Comparison of ENCODE assay signal across 6 cellular contexts in genomic region chr3:70975981-70976380, GRCh38.
DNase-seq lines count a peak whose midpoint lies in the region; ATAC-seq and TF ChIP-seq lines count a peak whose summit lies in the region.
"Not testable (repeated sequence)": the region's sequence is repeated elsewhere in the genome, so short reads cannot be mapped to it uniquely, and the experiment has no call there.

No MANE protein-coding gene starts in this region.

- H3K4me1 Mint-ChIP-seq in WTC11, result peaks cover 22% of the 10 kb centered on the region
- H3K4me1 Mint-ChIP-seq in activated CD8-positive, alpha-beta T cell treated with anti-CD3 and anti-CD28 coated beads for 36 hours (ENCODE audit: low read depth), result peaks cover 42% of the 10 kb centered on the region
- H3K4me1 Mint-ChIP-seq in naive thymus-derived CD4-positive, alpha-beta T cell, result peaks cover 7 to 29% (median 25%) of the 10 kb centered on the region in 7 donors

- H3K4me1 ChIP-seq in ascending aorta, result peaks cover 0 to 20% of the 10 kb centered on the region in 2 donors
- peaks cover 12 to 72% (median 57%) of the 10 kb centered on the region in 4 donors for H3K4me1 ChIP-seq in esophagus muscularis mucosa
- H3K4me1 ChIP-seq in naive thymus-derived CD4-positive, alpha-beta T cell (ENCODE audit: control insufficient read depth in 2 of 2, insufficient read depth in 2 of 2, low read length in 2 of 2); skeletal muscle tissue (ENCODE audit: control insufficient read depth in 3 of 3, insufficient read depth in 3 of 3, low read length in 3 of 3): not testable (repeated sequence)

- ATAC-seq in WTC11; activated CD8-positive, alpha-beta T cell treated with anti-CD3 and anti-CD28 coated beads for 36 hours; naive thymus-derived CD4-positive, alpha-beta T cell: not testable (repeated sequence)

- H3K9me3 Mint-ChIP-seq in WTC11; activated CD8-positive, alpha-beta T cell treated with anti-CD3 and anti-CD28 coated beads for 36 hours; naive thymus-derived CD4-positive, alpha-beta T cell: not testable (repeated sequence)

- CTCF ChIA-PET in WTC11 (lab: Charles Lee); activated CD8-positive, alpha-beta T cell treated with anti-CD3 and anti-CD28 coated beads for 36 hours (lab: Charles Lee): not testable (repeated sequence)
- CTCF ChIA-PET in naive thymus-derived CD4-positive, alpha-beta T cell (lab: Charles Lee), result interaction anchor here (0.9 kb wide), 1 partner anchor 18 kb away, joined by 4 read pairs; no protein-coding TSS in a partner anchor

- H3K27ac ChIP-seq in ascending aorta, result peak overlapping the region; percentile 19 to 21
- peak overlapping the region in 3 of 4 donors; percentile 32 to 63 (median 52) for H3K27ac ChIP-seq in esophagus muscularis mucosa (replicated peaks in 1 of 4)
- H3K27ac ChIP-seq in naive thymus-derived CD4-positive, alpha-beta T cell (ENCODE audit: low read depth, low read length), result not testable (repeated sequence)
- peak overlapping the region; percentile 32 for H3K27ac ChIP-seq in skeletal muscle tissue (ENCODE audit: low read depth, low read length)

- H3K36me3 ChIP-seq in ascending aorta (peaks cover 37 to 66% of the 10 kb centered on the region in 2 donors), esophagus muscularis mucosa (peaks cover 29 to 77% (median 59%) of the 10 kb centered on the region in 4 donors), skeletal muscle tissue (ENCODE audit: control insufficient read depth in 3 of 3, insufficient read depth in 3 of 3, low read length in 3 of 3) (peaks cover 18 to 40% (median 38%) of the 10 kb centered on the region in 3 donors)
- H3K36me3 ChIP-seq in naive thymus-derived CD4-positive, alpha-beta T cell (ENCODE audit: control insufficient read depth in 2 of 3, insufficient read depth in 3 of 3, low read length in 3 of 3), result peaks cover 19 to 78% (median 45%) of the 10 kb centered on the region in 3 experiments

- TF ChIP-seq CTCF in WTC11 (IDR thresholded peaks at IDR 0.05); activated CD8-positive, alpha-beta T cell treated with anti-CD3 and anti-CD28 coated beads for 36 hours (IDR thresholded peaks at IDR 0.05); ascending aorta (IDR thresholded peaks at IDR 0.05); esophagus muscularis mucosa (IDR thresholded peaks at IDR 0.05): not testable (repeated sequence)

- TF ChIP-seq EP300 in esophagus muscularis mucosa (IDR thresholded peaks at IDR 0.05), result not testable (repeated sequence)

- not testable (repeated sequence) for H3K9me3 ChIP-seq in ascending aorta; esophagus muscularis mucosa; naive thymus-derived CD4-positive, alpha-beta T cell (ENCODE audit: control insufficient read depth in 2 of 3, low read length in 3 of 3); skeletal muscle tissue (ENCODE audit: control insufficient read depth in 3 of 3, low read length in 3 of 3)

- TF ChIP-seq POLR2A in esophagus muscularis mucosa (IDR thresholded peaks at IDR 0.05; ENCODE audit: low read depth), result not testable (repeated sequence)

- not testable (repeated sequence) for H3K4me3 ChIP-seq in ascending aorta; esophagus muscularis mucosa; naive thymus-derived CD4-positive, alpha-beta T cell (ENCODE audit: low read length); skeletal muscle tissue (ENCODE audit: low read length in 3 of 3)

- not testable (repeated sequence) for H3K27me3 ChIP-seq in ascending aorta; esophagus muscularis mucosa; naive thymus-derived CD4-positive, alpha-beta T cell (ENCODE audit: control insufficient read depth in 2 of 2, insufficient read depth in 2 of 2, low read length in 2 of 2); skeletal muscle tissue (ENCODE audit: control insufficient read depth in 3 of 3, insufficient read depth in 3 of 3, low read length in 3 of 3)

- POLR2A ChIA-PET in WTC11 (lab: Charles Lee), result interaction anchor here (0.7 kb wide), 1 partner anchor 44 kb away, joined by 5 read pairs; no protein-coding TSS in a partner anchor
- POLR2A ChIA-PET in activated CD8-positive, alpha-beta T cell treated with anti-CD3 and anti-CD28 coated beads for 36 hours (lab: Charles Lee); naive thymus-derived CD4-positive, alpha-beta T cell (lab: Charles Lee): not testable (repeated sequence)

- H3K4me3 Mint-ChIP-seq in WTC11; activated CD8-positive, alpha-beta T cell treated with anti-CD3 and anti-CD28 coated beads for 36 hours; naive thymus-derived CD4-positive, alpha-beta T cell: not testable (repeated sequence)

- H3K36me3 Mint-ChIP-seq in WTC11, result peaks cover 19% of the 10 kb centered on the region
- H3K36me3 Mint-ChIP-seq in activated CD8-positive, alpha-beta T cell treated with anti-CD3 and anti-CD28 coated beads for 36 hours (ENCODE audit: low read depth), result peaks cover 80% of the 10 kb centered on the region
- peaks cover 23 to 69% (median 49%) of the 10 kb centered on the region in 5 donors for H3K36me3 Mint-ChIP-seq in naive thymus-derived CD4-positive, alpha-beta T cell

- DNase-seq in WTC11 (ENCODE audit: low spot score); activated CD8-positive, alpha-beta T cell treated with anti-CD3 and anti-CD28 coated beads for 36 hours; ascending aorta (ENCODE audit: low spot score in 2 of 2); esophagus muscularis mucosa (ENCODE audit: extremely low spot score); naive thymus-derived CD4-positive, alpha-beta T cell: not testable (repeated sequence)

- intact Hi-C loops in activated CD8-positive, alpha-beta T cell treated with anti-CD3 and anti-CD28 coated beads for 36 hours (cut with micrococcal nuclease); ascending aorta (cut with DNase I); esophagus muscularis mucosa (cut with DNase I): not testable (repeated sequence)
- intact Hi-C loops in naive thymus-derived CD4-positive, alpha-beta T cell (cut with micrococcal nuclease), result loop anchor here in 1 of 2 donors (2.0 kb wide), 1 partner anchor 15 kb away; no protein-coding TSS in a partner anchor

- not testable (repeated sequence) for H3K9ac ChIP-seq in skeletal muscle tissue (ENCODE audit: low read depth in 1 of 3, low read length in 3 of 3)

- H3K27ac Mint-ChIP-seq in WTC11, result not testable (repeated sequence)
- H3K27ac Mint-ChIP-seq in activated CD8-positive, alpha-beta T cell treated with anti-CD3 and anti-CD28 coated beads for 36 hours, result peak overlapping the region; percentile 27
- H3K27ac Mint-ChIP-seq in naive thymus-derived CD4-positive, alpha-beta T cell, result peak overlapping the region in 6 of 9 donors; percentile 46 to 71 (median 62)

- WGBS in esophagus muscularis mucosa, result 89% methylated on average over 5 of the region's 5 CpGs

- not testable (repeated sequence) for H3K27me3 Mint-ChIP-seq in WTC11 (ENCODE audit: low read depth); activated CD8-positive, alpha-beta T cell treated with anti-CD3 and anti-CD28 coated beads for 36 hours; naive thymus-derived CD4-positive, alpha-beta T cell

TF ChIP-seq in WTC11, 78 proteins besides CTCF, POLR2A, EP300 and RAD21:
- TF ChIP-seq ZNF121 (CRISPR knock-in tag; IDR thresholded peaks at IDR 0.05), result peak; percentile 94
